Comparison of ENCODE assay signal across 8 cellular contexts in genomic region chr15:90201150-90201943, GRCh38. TPM values are rescaled to one million over a fixed set of nuclear protein-coding genes. Genes with fewer than 3 reads are reported as not detected.
A peak's percentile ranks its signal among the peaks of the same experiment; 100 is the strongest.
DNase-seq lines count a peak whose midpoint lies in the region; ATAC-seq and TF ChIP-seq lines count a peak whose summit lies in the region.

Gene SEMA4B (plus strand): TSS chr15:90201330. CDS start chr15:90201579, 249 bp downstream.

- peaks cover 21% of the 10 kb centered on the region for H3K4me1 ChIP-seq in CD8-positive, alpha-beta T cell (ENCODE audit: insufficient read depth, low read length)
- H3K4me1 ChIP-seq in fibroblast of lung (ENCODE audit: control insufficient read depth, extremely low read depth, insufficient read depth, low read length), result no peaks in the 10 kb centered on the region

- H3K4me2 ChIP-seq in fibroblast of lung (ENCODE audit: extremely low read depth, insufficient read depth, low read length), result peak within 1 kb of the TSS; percentile 96

- no peaks in the 10 kb centered on the region for H3K9me3 Mint-ChIP-seq in CD8-positive, alpha-beta T cell
- no peaks in the 10 kb centered on the region for H3K9me3 Mint-ChIP-seq in activated T-helper 1 cell treated with anti-CD3 and anti-CD28 coated beads, Interleukin-12 subunit alpha, Interleukin-12 subunit beta, Interleukin-2, Interleukin-4 antibody, amounts not matched to agents 30 ng/mL and 10 ng/mL and 1 ng/mL, durations not matched to agents 14 hours and 24 hours and 36 hours
- no peaks in the 10 kb centered on the region for H3K9me3 Mint-ChIP-seq in natural killer cell
- H3K9me3 Mint-ChIP-seq in stimulated activated naive CD8-positive, alpha-beta T cell treated with anti-CD3 and anti-CD28 coated beads, Interleukin-15, Interleukin-2, amounts not matched to agents 100 ng/mL and 50 ng/mL, for 24 hours, result no peaks in the 10 kb centered on the region

- intact Hi-C loops in CD8-positive, alpha-beta T cell (cut with DNase I, micrococcal nuclease), result loop anchor here (1.0 to 2.0 kb wide), 6 partner anchors 16 to 99 kb away; partner anchors contain the start of genes GDPGP1 (in 2 of the 2), IDH2 (in 1 of the 2) and NGRN (in 1 of the 2)
- intact Hi-C loops in activated T-helper 1 cell treated with anti-CD3 and anti-CD28 coated beads, Interleukin-12 subunit alpha, Interleukin-12 subunit beta, Interleukin-2, Interleukin-4 antibody, amounts not matched to agents 30 ng/mL and 10 ng/mL and 1 ng/mL, durations not matched to agents 14 hours and 24 hours and 36 hours (cut with micrococcal nuclease), result loop anchor here (1.0 to 2.0 kb wide), 4 partner anchors 16 to 64 kb away; partner anchors contain the start of genes GDPGP1 and NGRN
- intact Hi-C loops in natural killer cell (cut with micrococcal nuclease), result no loop called here

- CTCF ChIA-PET in CD8-positive, alpha-beta T cell (lab: Charles Lee), result interaction anchor here (0.8 to 3.9 kb wide), 8 partner anchors 8 to 277 kb away, joined by 3 to 22 read pairs (median 4); no protein-coding TSS in a partner anchor

- H3K36me3 Mint-ChIP-seq in CD8-positive, alpha-beta T cell, result peaks cover 7% of the 10 kb centered on the region
- peaks cover 8% of the 10 kb centered on the region for H3K36me3 Mint-ChIP-seq in activated T-helper 1 cell treated with anti-CD3 and anti-CD28 coated beads, Interleukin-12 subunit alpha, Interleukin-12 subunit beta, Interleukin-2, Interleukin-4 antibody, amounts not matched to agents 30 ng/mL and 10 ng/mL and 1 ng/mL, durations not matched to agents 14 hours and 24 hours and 36 hours (ENCODE audit: low read depth)
- no peaks in the 10 kb centered on the region for H3K36me3 Mint-ChIP-seq in natural killer cell
- no peaks in the 10 kb centered on the region for H3K36me3 Mint-ChIP-seq in stimulated activated naive CD8-positive, alpha-beta T cell treated with anti-CD3 and anti-CD28 coated beads, Interleukin-15, Interleukin-2, amounts not matched to agents 100 ng/mL and 50 ng/mL, for 24 hours (ENCODE audit: low read depth)

- H3K27me3 ChIP-seq in CD8-positive, alpha-beta T cell (ENCODE audit: insufficient read depth, low read length), result no peaks in the 10 kb centered on the region
- no peaks in the 10 kb centered on the region for H3K27me3 ChIP-seq in fibroblast of lung (ENCODE audit: control insufficient read depth, insufficient read depth, low read length)

- ATAC-seq in CD8-positive, alpha-beta T cell, result peak; percentile 91
- peak; percentile 84 for ATAC-seq in GM19351 (IDR thresholded peaks at IDR 0.05; ENCODE audit: unreplicated experiment)
- peak; percentile 60 for ATAC-seq in HG03469 (IDR thresholded peaks at IDR 0.05; ENCODE audit: unreplicated experiment)
- peak; percentile 90 to 93 (median 91) for ATAC-seq in natural killer cell

- H3K36me3 ChIP-seq in CD8-positive, alpha-beta T cell (ENCODE audit: insufficient read depth, low read length), result no peaks in the 10 kb centered on the region
- no peaks in the 10 kb centered on the region for H3K36me3 ChIP-seq in fibroblast of lung (ENCODE audit: control insufficient read depth, insufficient read depth, low read length)

- peak within 1 kb of the TSS; percentile 59 for H3K9ac ChIP-seq in fibroblast of lung (ENCODE audit: insufficient read depth, low read length)

- peak within 1 kb of the TSS; percentile 82 for H3K27ac Mint-ChIP-seq in CD8-positive, alpha-beta T cell
- H3K27ac Mint-ChIP-seq in activated T-helper 1 cell treated with anti-CD3 and anti-CD28 coated beads, Interleukin-12 subunit alpha, Interleukin-12 subunit beta, Interleukin-2, Interleukin-4 antibody, amounts not matched to agents 30 ng/mL and 10 ng/mL and 1 ng/mL, durations not matched to agents 14 hours and 24 hours and 36 hours, result peak within 1 kb of the TSS; percentile 67
- peak within 1 kb of the TSS; percentile 6 to 76 for H3K27ac Mint-ChIP-seq in natural killer cell
- H3K27ac Mint-ChIP-seq in stimulated activated naive CD8-positive, alpha-beta T cell treated with anti-CD3 and anti-CD28 coated beads, Interleukin-15, Interleukin-2, amounts not matched to agents 100 ng/mL and 50 ng/mL, for 24 hours, result peak within 1 kb of the TSS; percentile 76

- peak within 1 kb of the TSS; percentile 88 for H3K4me3 Mint-ChIP-seq in CD8-positive, alpha-beta T cell
- H3K4me3 Mint-ChIP-seq in activated T-helper 1 cell treated with anti-CD3 and anti-CD28 coated beads, Interleukin-12 subunit alpha, Interleukin-12 subunit beta, Interleukin-2, Interleukin-4 antibody, amounts not matched to agents 30 ng/mL and 10 ng/mL and 1 ng/mL, durations not matched to agents 14 hours and 24 hours and 36 hours, result peak within 1 kb of the TSS; percentile 92
- peak within 1 kb of the TSS; percentile 89 for H3K4me3 Mint-ChIP-seq in natural killer cell
- peak within 1 kb of the TSS; percentile 85 for H3K4me3 Mint-ChIP-seq in stimulated activated naive CD8-positive, alpha-beta T cell treated with anti-CD3 and anti-CD28 coated beads, Interleukin-15, Interleukin-2, amounts not matched to agents 100 ng/mL and 50 ng/mL, for 24 hours

- no peaks in the 10 kb centered on the region for H4K20me1 ChIP-seq in fibroblast of lung (ENCODE audit: control insufficient read depth, extremely low read depth, insufficient read depth, low read length)

- peak within 1 kb of the TSS; percentile 59 for H2AFZ ChIP-seq in fibroblast of lung (ENCODE audit: low read length)

- H3K4me3 ChIP-seq in CD8-positive, alpha-beta T cell (ENCODE audit: low read depth, low read length), result peak within 1 kb of the TSS; percentile 79
- peak within 1 kb of the TSS; percentile 63 to 79 (median 76) for H3K4me3 ChIP-seq in fibroblast of lung (replicated peaks in 1 of 4; ENCODE audit: control extremely low read depth in 1 of 4, insufficient read depth in 1 of 4, low read depth in 3 of 4, low read length in 4 of 4)

- H3K4me1 Mint-ChIP-seq in CD8-positive, alpha-beta T cell (ENCODE audit: low read depth), result peaks cover 22% of the 10 kb centered on the region
- peaks cover 33% of the 10 kb centered on the region for H3K4me1 Mint-ChIP-seq in activated T-helper 1 cell treated with anti-CD3 and anti-CD28 coated beads, Interleukin-12 subunit alpha, Interleukin-12 subunit beta, Interleukin-2, Interleukin-4 antibody, amounts not matched to agents 30 ng/mL and 10 ng/mL and 1 ng/mL, durations not matched to agents 14 hours and 24 hours and 36 hours (ENCODE audit: low read depth)
- H3K4me1 Mint-ChIP-seq in natural killer cell, result peaks cover 8 to 23% of the 10 kb centered on the region in 2 donors
- peaks cover 30% of the 10 kb centered on the region for H3K4me1 Mint-ChIP-seq in stimulated activated naive CD8-positive, alpha-beta T cell treated with anti-CD3 and anti-CD28 coated beads, Interleukin-15, Interleukin-2, amounts not matched to agents 100 ng/mL and 50 ng/mL, for 24 hours (ENCODE audit: low read depth)

- no peaks in the 10 kb centered on the region for H3K27me3 Mint-ChIP-seq in CD8-positive, alpha-beta T cell (ENCODE audit: low read depth)
- peaks cover 5% of the 10 kb centered on the region for H3K27me3 Mint-ChIP-seq in activated T-helper 1 cell treated with anti-CD3 and anti-CD28 coated beads, Interleukin-12 subunit alpha, Interleukin-12 subunit beta, Interleukin-2, Interleukin-4 antibody, amounts not matched to agents 30 ng/mL and 10 ng/mL and 1 ng/mL, durations not matched to agents 14 hours and 24 hours and 36 hours (ENCODE audit: insufficient read depth)
- H3K27me3 Mint-ChIP-seq in natural killer cell (ENCODE audit: low read depth in 2 of 2), result no peaks in the 10 kb centered on the region
- peaks cover 3% of the 10 kb centered on the region for H3K27me3 Mint-ChIP-seq in stimulated activated naive CD8-positive, alpha-beta T cell treated with anti-CD3 and anti-CD28 coated beads, Interleukin-15, Interleukin-2, amounts not matched to agents 100 ng/mL and 50 ng/mL, for 24 hours

- POLR2A ChIA-PET in CD8-positive, alpha-beta T cell (lab: Charles Lee), result interaction anchor here (0.6 to 4.8 kb wide), 13 partner anchors 9 to 281 kb away, joined by 3 to 56 read pairs (median 4); partner anchors contain the start of genes CIB1, GDPGP1, IDH2 and NGRN

- H3K9me3 ChIP-seq in CD8-positive, alpha-beta T cell (ENCODE audit: low read length), result no peaks in the 10 kb centered on the region
- no peaks in the 10 kb centered on the region for H3K9me3 ChIP-seq in fibroblast of lung (ENCODE audit: control insufficient read depth, insufficient read depth, low read depth, low read length)

- peak within 1 kb of the TSS; percentile 60 for H3K27ac ChIP-seq in CD8-positive, alpha-beta T cell (ENCODE audit: low read depth, low read length)
- peak within 1 kb of the TSS; percentile 16 for H3K27ac ChIP-seq in fibroblast of lung (ENCODE audit: insufficient read depth, low read length)

- DNase-seq in CD8-positive, alpha-beta T cell, result peak; percentile 37 to 86 (median 71)
- DNase-seq in activated T-helper 1 cell treated with anti-CD3 and anti-CD28 coated beads, Interleukin-12 subunit alpha, Interleukin-12 subunit beta, Interleukin-2, Interleukin-4 antibody, amounts not matched to agents 30 ng/mL and 10 ng/mL and 1 ng/mL, durations not matched to agents 14 hours and 24 hours and 36 hours (ENCODE audit: low spot score), result peak; percentile 75
- DNase-seq in fibroblast of lung (ENCODE audit: low read depth in 2 of 2), result peak; percentile 29 to 57
- peak; percentile 69 for DNase-seq in natural killer cell

- H3K79me2 ChIP-seq in fibroblast of lung (ENCODE audit: control insufficient read depth, insufficient read depth, low read length), result no peaks in the 10 kb centered on the region

- TF ChIP-seq CTCF in CD8-positive, alpha-beta T cell (IDR thresholded peaks at IDR 0.05), result no peak
- TF ChIP-seq CTCF in fibroblast of lung (conservative IDR thresholded peaks at IDR 0.05 in 1 of 2, IDR thresholded peaks at IDR 0.05 in 1 of 2; ENCODE audit: low read depth in 1 of 2, low read length in 2 of 2) (no peak), natural killer cell (IDR thresholded peaks at IDR 0.05) (no peak)

TF ChIP-seq in PFSK-1, 5 proteins besides CTCF, POLR2A, EP300 and RAD21 (continues in another document):
- TF ChIP-seq SIN3A (IDR thresholded peaks at IDR 0.05; ENCODE audit: borderline replicate concordance, insufficient read depth, low read length) (no peak), TAF1 (IDR thresholded peaks at IDR 0.05; ENCODE audit: borderline replicate concordance, insufficient read depth, low read length) (peak; percentile 40; the same call in 1 of the 2 replicates)

RNA-seq across cellular contexts. Expression of gene SEMA4B, which starts in this region (rescaled TPM):
- 10 to 100 TPM in 1 of 2 experiments, 1 to 10 TPM in 1; 7.5 to 12.3 TPM for total RNA-seq in CD8-positive, alpha-beta T cell
- polyA plus RNA-seq in PFSK-1 (2012; ENCODE audit: insufficient read length, low read depth), result 29.5 TPM
- 17.5 and 18.8 TPM in 2 replicates for total RNA-seq in activated T-helper 1 cell treated with anti-CD3 and anti-CD28 coated beads, Interleukin-12 subunit alpha, Interleukin-12 subunit beta, Interleukin-2, Interleukin-4 antibody, amounts not matched to agents 30 ng/mL and 10 ng/mL and 1 ng/mL, durations not matched to agents 14 hours and 24 hours and 36 hours
- total RNA-seq in fibroblast of lung (14.1 and 30.4 TPM in 2 replicates), natural killer cell (10 to 100 TPM; 13.1 to 28.1 (median 25.0) TPM)
- 9.5 and 12.8 TPM in 2 replicates for polyA plus RNA-seq in fibroblast of lung
- 13.4 and 13.5 TPM in 2 replicates for polyA plus RNA-seq in fibroblast of lung (2012)
- 28.5 and 73.0 TPM in 2 replicates for polyA minus RNA-seq in fibroblast of lung (ENCODE audit: low replicate concordance)

Comparison
In these comparisons a context has a peak if more than half of its experiments do, and no peak if none do; other contexts are left out.
1. Peak in every context shown above with its lines: DNase-seq, ATAC-seq, H3K4me3 ChIP-seq and H3K27ac ChIP-seq.